In genomic region chr12:117837737-117838050, GRCh38 we compare ENCODE assay signal across 3 cellular contexts.
TF ChIP-seq lines count a peak whose summit lies in the region.

No MANE protein-coding gene starts in this region.

TF ChIP-seq in GM23338, 12 proteins besides CTCF, POLR2A, EP300 and RAD21 (continued from another document and continues in another):
- TF ChIP-seq STAT1 (IDR thresholded peaks at IDR 0.05; ENCODE audit: unreplicated experiment) (no peak), ZNF462 (CRISPR knock-in tag; IDR thresholded peaks at IDR 0.05) (no peak), CREB1 (CRISPR knock-in tag; IDR thresholded peaks at IDR 0.05; ENCODE audit: low read depth) (no peak), EZH2 (IDR thresholded peaks at IDR 0.05; ENCODE audit: low read depth, unreplicated experiment) (no peak), EZH2phosphoT487 (IDR thresholded peaks at IDR 0.05; ENCODE audit: unreplicated experiment) (no peak)

TF ChIP-seq in HEK293, 187 proteins besides CTCF, POLR2A, EP300 and RAD21 (continued from another document):
- no peak for TF ChIP-seq ZNF704 (tag by site-specific recombination; IDR thresholded peaks at IDR 0.05)
- TF ChIP-seq ZNF692 (tag by site-specific recombination; IDR thresholded peaks at IDR 0.05), result no peak
- no peak for TF ChIP-seq OSR2 (tag by site-specific recombination; IDR thresholded peaks at IDR 0.05)
- TF ChIP-seq SCRT2 (tag by site-specific recombination; IDR thresholded peaks at IDR 0.05), result peak; percentile 90
- no peak for TF ChIP-seq ZNF19 (tag by site-specific recombination; IDR thresholded peaks at IDR 0.05; ENCODE audit: low read depth)
- no peak for TF ChIP-seq PRDM4 (tag by site-specific recombination; IDR thresholded peaks at IDR 0.05)
- no peak for TF ChIP-seq ZNF133 (tag by site-specific recombination; IDR thresholded peaks at IDR 0.05)
- TF ChIP-seq ZNF18 (tag by site-specific recombination; IDR thresholded peaks at IDR 0.05), result no peak
- no peak for TF ChIP-seq ZNF654 (tag by site-specific recombination; IDR thresholded peaks at IDR 0.05; ENCODE audit: low read depth)
- TF ChIP-seq KLF16 (tag by site-specific recombination; IDR thresholded peaks at IDR 0.05), result no peak
- TF ChIP-seq SCRT1 (tag by site-specific recombination; IDR thresholded peaks at IDR 0.05; ENCODE audit: borderline replicate concordance), result peak; percentile 63
- TF ChIP-seq ZNF626 (tag by site-specific recombination; IDR thresholded peaks at IDR 0.05), result no peak

TF ChIP-seq in H1, 55 proteins besides CTCF, POLR2A, EP300 and RAD21 (continued from another document):
- TF ChIP-seq CBX8 (IDR thresholded peaks at IDR 0.05; ENCODE audit: borderline replicate concordance, low read depth, low read length), result no peak
- TF ChIP-seq CBX5 (IDR thresholded peaks at IDR 0.05; ENCODE audit: low read depth, low read length), result no peak
- no peak for TF ChIP-seq TCF12 (IDR thresholded peaks at IDR 0.05; ENCODE audit: low read depth, low read length)
- no peak for TF ChIP-seq TEAD4 (IDR thresholded peaks at IDR 0.05; ENCODE audit: low read depth, low read length)
- no peak for TF ChIP-seq SP4 (IDR thresholded peaks at IDR 0.05; ENCODE audit: low read length)
- TF ChIP-seq SIRT6 (IDR thresholded peaks at IDR 0.05; ENCODE audit: low read length), result no peak
- no peak for TF ChIP-seq CREB1 (IDR thresholded peaks at IDR 0.05)
- TF ChIP-seq NANOG (IDR thresholded peaks at IDR 0.05; ENCODE audit: insufficient read depth, low read depth, low read length, poor library complexity, severe bottlenecking), result no peak
